Comparison of ENCODE assay signal across 1 cellular context in the genomic region with DNA sequence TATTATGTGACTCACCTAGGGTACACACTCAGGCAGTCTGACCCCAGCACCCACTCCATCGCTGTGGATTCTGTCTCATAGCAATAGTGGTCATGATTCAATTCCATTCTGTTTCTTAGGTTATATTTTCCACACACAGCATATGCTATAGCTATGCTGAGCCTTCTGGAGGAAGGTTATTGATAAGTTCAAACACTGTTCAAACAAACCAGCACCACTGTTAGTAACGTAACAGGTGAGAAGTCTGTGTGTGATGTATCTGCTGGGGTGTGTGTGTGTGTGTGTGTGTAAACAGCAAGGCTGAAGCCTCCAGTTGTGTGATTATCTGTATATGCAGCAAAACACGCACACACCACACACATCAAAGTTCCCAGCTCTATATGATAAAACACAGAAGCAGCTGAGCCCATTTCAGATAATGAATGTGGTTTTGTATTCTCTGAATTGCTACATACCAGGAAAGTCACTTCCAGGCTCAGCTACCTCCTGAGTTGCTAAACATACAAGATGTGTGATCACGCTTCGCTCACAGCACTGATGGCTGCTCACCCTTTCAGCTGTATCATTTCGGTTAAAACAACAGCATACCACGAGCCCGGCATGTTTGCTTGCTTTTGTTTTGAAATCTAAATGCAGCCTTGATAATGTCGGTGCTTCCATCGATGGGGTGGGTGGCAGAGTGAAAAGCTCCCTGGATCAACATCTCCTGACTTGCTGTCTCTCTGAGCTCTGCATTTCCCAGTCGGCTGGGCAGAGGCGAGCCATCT.
TF ChIP-seq lines count a peak whose summit lies in the region.

No MANE protein-coding gene starts in this region.

TF ChIP-seq in HepG2, 621 proteins besides CTCF, POLR2A, EP300 and RAD21 (continued from another document and continues in another):
- TF ChIP-seq, protein P1, sequence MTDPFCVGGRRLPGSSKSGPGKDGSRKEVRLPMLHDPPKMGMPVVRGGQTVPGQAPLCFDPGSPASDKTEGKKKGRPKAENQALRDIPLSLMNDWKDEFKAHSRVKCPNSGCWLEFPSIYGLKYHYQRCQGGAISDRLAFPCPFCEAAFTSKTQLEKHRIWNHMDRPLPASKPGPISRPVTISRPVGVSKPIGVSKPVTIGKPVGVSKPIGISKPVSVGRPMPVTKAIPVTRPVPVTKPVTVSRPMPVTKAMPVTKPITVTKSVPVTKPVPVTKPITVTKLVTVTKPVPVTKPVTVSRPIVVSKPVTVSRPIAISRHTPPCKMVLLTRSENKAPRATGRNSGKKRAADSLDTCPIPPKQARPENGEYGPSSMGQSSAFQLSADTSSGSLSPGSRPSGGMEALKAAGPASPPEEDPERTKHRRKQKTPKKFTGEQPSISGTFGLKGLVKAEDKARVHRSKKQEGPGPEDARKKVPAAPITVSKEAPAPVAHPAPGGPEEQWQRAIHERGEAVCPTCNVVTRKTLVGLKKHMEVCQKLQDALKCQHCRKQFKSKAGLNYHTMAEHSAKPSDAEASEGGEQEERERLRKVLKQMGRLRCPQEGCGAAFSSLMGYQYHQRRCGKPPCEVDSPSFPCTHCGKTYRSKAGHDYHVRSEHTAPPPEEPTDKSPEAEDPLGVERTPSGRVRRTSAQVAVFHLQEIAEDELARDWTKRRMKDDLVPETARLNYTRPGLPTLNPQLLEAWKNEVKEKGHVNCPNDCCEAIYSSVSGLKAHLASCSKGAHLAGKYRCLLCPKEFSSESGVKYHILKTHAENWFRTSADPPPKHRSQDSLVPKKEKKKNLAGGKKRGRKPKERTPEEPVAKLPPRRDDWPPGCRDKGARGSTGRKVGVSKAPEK (CRISPR knock-in tag; IDR thresholded peaks at IDR 0.05; ENCODE audit: borderline replicate concordance), result no peak
- TF ChIP-seq ARNTL (CRISPR knock-in tag; IDR thresholded peaks at IDR 0.05) (peak; percentile 37; the same call in 1 of the 2 replicates), FOSL2 (CRISPR knock-in tag; IDR thresholded peaks at IDR 0.05) (peak; percentile 86), U2AF2 (IDR thresholded peaks at IDR 0.05; ENCODE audit: low read depth, low read length) (no peak), TBX2 (CRISPR knock-in tag; IDR thresholded peaks at IDR 0.05; ENCODE audit: borderline replicate concordance) (peak; percentile 88), ZNF121 (CRISPR knock-in tag; IDR thresholded peaks at IDR 0.05) (no peak), ZNF792 (CRISPR knock-in tag; IDR thresholded peaks at IDR 0.05) (no peak; the same call in 1 of the 2 replicates), KDM5B (CRISPR knock-in tag; IDR thresholded peaks at IDR 0.05; ENCODE audit: borderline replicate concordance) (no peak), THAP11 (CRISPR knock-in tag; IDR thresholded peaks at IDR 0.05) (peak; percentile 23; the same call in 1 of the 2 replicates), JUN (CRISPR knock-in tag; IDR thresholded peaks at IDR 0.05) (no peak), SIN3B (IDR thresholded peaks at IDR 0.05; ENCODE audit: low read length) (no peak), DNMT1 (CRISPR knock-in tag; IDR thresholded peaks at IDR 0.05) (no peak), AGO2 (optimal IDR thresholded peaks at IDR 0.05; ENCODE audit: low read depth, low read length) (no peak), ZNF446 (CRISPR knock-in tag; IDR thresholded peaks at IDR 0.05) (no peak), REPIN1 (CRISPR knock-in tag; IDR thresholded peaks at IDR 0.05; ENCODE audit: borderline replicate concordance, low read depth) (no peak; the same call in 1 of the 2 replicates), ZNF83 (CRISPR knock-in tag; IDR thresholded peaks at IDR 0.05; ENCODE audit: borderline replicate concordance) (no peak), PHF20 (CRISPR knock-in tag; IDR thresholded peaks at IDR 0.05) (no peak), NCOR1 (IDR thresholded peaks at IDR 0.05; ENCODE audit: borderline replicate concordance, low read length) (peak; percentile 48; the same call in 1 of the 2 replicates), SAP130 (CRISPR knock-in tag; IDR thresholded peaks at IDR 0.05; ENCODE audit: low read depth) (peak; percentile 83), RARG (CRISPR knock-in tag; IDR thresholded peaks at IDR 0.05; ENCODE audit: low read depth) (no peak), ZNF788 (CRISPR knock-in tag; IDR thresholded peaks at IDR 0.05; ENCODE audit: borderline replicate concordance) (peak; percentile 78), MIER3 (CRISPR knock-in tag; IDR thresholded peaks at IDR 0.05; ENCODE audit: borderline replicate concordance) (0 out of 2 replicates have a peak, but pooled peaks have one; percentile 36), SIN3A (IDR thresholded peaks at IDR 0.05; ENCODE audit: borderline replicate concordance, low read depth, low read length) (0 out of 2 replicates have a peak, but pooled peaks have one; percentile 11), ZNF451 (CRISPR knock-in tag; IDR thresholded peaks at IDR 0.05) (no peak), ZBTB8A (CRISPR knock-in tag; IDR thresholded peaks at IDR 0.05; ENCODE audit: borderline replicate concordance, low read depth) (no peak), MED1 (CRISPR knock-in tag; IDR thresholded peaks at IDR 0.05) (peak; percentile 97)
- TF ChIP-seq, protein P2, sequence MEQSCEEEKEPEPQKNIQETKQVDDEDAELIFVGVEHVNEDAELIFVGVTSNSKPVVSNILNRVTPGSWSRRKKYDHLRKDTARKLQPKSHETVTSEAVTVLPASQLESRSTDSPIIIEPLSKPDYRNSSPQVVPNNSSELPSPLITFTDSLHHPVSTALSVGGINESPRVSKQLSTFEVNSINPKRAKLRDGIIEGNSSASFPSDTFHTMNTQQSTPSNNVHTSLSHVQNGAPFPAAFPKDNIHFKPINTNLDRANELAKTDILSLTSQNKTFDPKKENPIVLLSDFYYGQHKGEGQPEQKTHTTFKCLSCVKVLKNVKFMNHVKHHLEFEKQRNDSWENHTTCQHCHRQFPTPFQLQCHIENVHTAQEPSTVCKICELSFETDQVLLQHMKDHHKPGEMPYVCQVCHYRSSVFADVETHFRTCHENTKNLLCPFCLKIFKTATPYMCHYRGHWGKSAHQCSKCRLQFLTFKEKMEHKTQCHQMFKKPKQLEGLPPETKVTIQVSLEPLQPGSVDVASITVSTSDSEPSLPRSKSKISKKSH (CRISPR knock-in tag; IDR thresholded peaks at IDR 0.05; ENCODE audit: borderline replicate concordance), result no peak
- TF ChIP-seq, protein P3, sequence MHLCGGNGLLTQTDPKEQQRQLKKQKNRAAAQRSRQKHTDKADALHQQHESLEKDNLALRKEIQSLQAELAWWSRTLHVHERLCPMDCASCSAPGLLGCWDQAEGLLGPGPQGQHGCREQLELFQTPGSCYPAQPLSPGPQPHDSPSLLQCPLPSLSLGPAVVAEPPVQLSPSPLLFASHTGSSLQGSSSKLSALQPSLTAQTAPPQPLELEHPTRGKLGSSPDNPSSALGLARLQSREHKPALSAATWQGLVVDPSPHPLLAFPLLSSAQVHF (CRISPR knock-in tag; IDR thresholded peaks at IDR 0.05), result no peak
- TF ChIP-seq, protein P4, sequence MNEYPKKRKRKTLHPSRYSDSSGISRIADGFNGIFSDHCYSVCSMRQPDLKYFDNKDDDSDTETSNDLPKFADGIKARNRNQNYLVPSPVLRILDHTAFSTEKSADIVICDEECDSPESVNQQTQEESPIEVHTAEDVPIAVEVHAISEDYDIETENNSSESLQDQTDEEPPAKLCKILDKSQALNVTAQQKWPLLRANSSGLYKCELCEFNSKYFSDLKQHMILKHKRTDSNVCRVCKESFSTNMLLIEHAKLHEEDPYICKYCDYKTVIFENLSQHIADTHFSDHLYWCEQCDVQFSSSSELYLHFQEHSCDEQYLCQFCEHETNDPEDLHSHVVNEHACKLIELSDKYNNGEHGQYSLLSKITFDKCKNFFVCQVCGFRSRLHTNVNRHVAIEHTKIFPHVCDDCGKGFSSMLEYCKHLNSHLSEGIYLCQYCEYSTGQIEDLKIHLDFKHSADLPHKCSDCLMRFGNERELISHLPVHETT (CRISPR knock-in tag; conservative IDR thresholded peaks at IDR 0.05), result no peak
- TF ChIP-seq, protein P5, sequence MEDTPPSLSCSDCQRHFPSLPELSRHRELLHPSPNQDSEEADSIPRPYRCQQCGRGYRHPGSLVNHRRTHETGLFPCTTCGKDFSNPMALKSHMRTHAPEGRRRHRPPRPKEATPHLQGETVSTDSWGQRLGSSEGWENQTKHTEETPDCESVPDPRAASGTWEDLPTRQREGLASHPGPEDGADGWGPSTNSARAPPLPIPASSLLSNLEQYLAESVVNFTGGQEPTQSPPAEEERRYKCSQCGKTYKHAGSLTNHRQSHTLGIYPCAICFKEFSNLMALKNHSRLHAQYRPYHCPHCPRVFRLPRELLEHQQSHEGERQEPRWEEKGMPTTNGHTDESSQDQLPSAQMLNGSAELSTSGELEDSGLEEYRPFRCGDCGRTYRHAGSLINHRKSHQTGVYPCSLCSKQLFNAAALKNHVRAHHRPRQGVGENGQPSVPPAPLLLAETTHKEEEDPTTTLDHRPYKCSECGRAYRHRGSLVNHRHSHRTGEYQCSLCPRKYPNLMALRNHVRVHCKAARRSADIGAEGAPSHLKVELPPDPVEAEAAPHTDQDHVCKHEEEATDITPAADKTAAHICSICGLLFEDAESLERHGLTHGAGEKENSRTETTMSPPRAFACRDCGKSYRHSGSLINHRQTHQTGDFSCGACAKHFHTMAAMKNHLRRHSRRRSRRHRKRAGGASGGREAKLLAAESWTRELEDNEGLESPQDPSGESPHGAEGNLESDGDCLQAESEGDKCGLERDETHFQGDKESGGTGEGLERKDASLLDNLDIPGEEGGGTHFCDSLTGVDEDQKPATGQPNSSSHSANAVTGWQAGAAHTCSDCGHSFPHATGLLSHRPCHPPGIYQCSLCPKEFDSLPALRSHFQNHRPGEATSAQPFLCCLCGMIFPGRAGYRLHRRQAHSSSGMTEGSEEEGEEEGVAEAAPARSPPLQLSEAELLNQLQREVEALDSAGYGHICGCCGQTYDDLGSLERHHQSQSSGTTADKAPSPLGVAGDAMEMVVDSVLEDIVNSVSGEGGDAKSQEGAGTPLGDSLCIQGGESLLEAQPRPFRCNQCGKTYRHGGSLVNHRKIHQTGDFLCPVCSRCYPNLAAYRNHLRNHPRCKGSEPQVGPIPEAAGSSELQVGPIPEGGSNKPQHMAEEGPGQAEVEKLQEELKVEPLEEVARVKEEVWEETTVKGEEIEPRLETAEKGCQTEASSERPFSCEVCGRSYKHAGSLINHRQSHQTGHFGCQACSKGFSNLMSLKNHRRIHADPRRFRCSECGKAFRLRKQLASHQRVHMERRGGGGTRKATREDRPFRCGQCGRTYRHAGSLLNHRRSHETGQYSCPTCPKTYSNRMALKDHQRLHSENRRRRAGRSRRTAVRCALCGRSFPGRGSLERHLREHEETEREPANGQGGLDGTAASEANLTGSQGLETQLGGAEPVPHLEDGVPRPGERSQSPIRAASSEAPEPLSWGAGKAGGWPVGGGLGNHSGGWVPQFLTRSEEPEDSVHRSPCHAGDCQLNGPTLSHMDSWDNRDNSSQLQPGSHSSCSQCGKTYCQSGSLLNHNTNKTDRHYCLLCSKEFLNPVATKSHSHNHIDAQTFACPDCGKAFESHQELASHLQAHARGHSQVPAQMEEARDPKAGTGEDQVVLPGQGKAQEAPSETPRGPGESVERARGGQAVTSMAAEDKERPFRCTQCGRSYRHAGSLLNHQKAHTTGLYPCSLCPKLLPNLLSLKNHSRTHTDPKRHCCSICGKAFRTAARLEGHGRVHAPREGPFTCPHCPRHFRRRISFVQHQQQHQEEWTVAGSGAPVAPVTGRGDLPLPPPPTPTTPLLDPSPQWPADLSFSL (CRISPR knock-in tag; IDR thresholded peaks at IDR 0.05), result peak; percentile 98
- TF ChIP-seq, protein P6, sequence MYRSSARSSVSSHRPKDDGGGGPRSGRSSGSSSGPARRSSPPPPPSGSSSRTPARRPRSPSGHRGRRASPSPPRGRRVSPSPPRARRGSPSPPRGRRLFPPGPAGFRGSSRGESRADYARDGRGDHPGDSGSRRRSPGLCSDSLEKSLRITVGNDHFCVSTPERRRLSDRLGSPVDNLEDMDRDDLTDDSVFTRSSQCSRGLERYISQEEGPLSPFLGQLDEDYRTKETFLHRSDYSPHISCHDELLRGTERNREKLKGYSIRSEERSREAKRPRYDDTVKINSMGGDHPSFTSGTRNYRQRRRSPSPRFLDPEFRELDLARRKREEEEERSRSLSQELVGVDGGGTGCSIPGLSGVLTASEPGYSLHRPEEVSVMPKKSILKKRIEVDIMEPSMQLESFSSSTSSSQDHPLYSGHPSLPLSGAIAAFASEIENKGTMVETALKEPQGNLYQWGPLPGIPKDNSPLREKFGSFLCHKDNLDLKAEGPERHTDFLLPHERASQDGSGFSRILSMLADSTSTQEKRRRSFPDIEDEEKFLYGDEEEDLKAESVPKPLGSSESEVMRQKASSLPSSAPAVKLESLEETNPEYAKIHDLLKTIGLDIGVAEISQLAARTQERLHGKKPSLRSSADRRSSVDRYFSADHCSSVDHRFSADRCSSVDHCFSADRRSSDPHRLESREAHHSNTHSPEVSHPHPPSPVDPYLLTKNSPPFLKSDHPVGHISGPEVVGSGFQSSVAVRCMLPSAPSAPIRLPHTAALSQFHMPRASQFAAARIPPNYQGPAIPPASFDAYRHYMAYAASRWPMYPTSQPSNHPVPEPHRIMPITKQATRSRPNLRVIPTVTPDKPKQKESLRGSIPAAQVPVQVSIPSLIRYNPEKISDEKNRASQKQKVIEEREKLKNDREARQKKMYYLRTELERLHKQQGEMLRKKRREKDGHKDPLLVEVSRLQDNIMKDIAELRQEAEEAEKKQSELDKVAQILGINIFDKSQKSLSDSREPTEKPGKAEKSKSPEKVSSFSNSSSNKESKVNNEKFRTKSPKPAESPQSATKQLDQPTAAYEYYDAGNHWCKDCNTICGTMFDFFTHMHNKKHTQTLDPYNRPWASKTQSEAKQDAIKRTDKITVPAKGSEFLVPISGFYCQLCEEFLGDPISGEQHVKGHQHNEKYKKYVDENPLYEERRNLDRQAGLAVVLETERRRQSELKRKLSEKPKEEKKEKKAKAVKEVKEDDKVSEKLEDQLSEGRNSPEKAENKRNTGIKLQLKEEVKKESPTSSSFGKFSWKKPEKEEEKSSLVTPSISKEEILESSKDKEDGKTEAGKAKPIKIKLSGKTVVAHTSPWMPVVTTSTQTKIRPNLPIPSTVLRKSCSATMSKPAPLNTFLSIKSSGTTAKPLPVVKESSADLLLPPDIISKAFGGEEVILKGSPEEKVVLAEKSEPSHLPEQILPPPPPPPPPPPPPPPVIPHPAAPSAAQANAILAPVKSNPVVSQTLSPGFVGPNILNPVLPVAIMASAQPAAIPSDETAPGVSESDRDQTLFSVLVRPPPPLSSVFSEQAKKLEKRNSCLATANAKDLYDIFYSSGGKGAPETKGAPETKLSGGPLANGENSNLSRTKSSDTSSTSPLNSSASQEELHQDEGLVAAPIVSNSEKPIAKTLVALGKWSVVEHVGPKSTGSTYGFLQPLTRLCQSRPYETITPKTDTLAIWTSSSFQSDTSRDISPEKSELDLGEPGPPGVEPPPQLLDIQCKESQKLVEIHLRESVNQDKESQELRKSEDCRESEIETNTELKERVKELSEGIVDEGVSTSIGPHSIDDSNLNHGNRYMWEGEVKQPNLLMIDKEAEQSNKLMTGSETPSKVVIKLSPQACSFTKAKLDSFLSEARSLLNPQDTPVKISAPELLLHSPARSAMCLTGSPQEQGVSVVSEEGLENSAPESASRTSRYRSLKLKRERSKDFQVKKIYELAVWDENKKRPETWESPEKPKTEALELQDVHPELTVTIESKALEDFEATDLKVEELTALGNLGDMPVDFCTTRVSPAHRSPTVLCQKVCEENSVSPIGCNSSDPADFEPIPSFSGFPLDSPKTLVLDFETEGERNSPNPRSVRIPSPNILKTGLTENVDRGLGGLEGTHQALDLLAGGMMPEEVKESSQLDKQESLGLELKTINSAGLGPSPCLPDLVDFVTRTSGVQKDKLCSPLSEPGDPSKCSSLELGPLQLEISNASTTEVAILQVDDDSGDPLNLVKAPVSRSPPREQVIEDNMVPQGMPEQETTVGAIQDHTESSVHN (CRISPR knock-in tag; IDR thresholded peaks at IDR 0.05), result no peak
